ENCODE assay signal across 9 cellular contexts in the genomic region with DNA sequence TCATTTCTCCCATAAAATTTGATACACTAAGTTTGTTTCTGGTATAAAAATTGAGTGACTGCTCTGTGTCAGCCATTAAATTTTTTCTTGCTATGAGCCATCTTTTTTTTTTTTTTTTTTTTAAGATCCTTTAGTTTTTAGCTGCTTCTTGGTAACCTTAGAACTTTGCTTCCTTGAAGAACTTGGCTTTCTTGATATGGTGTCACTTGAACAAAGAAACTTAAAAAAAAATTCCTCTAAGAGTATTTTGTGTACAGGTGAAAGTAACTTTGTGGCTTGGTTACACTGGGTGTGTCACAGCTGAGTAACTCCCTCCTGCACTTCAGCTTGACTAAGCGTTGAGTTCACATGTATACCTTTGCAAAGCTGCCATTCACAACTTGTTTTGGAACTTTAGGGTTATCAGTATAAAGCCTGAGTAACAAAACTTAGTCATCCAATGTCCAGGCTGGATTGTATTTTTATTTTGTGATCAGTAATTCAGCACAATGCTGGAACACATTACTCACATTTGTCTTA. TPM values are rescaled to one million over a fixed set of nuclear protein-coding genes. Genes with fewer than 3 reads are reported as not detected.
A peak's percentile ranks its signal among the peaks of the same experiment; 100 is the strongest.
DNase-seq lines count a peak whose midpoint lies in the region; ATAC-seq and TF ChIP-seq lines count a peak whose summit lies in the region.
"Had no signal": no experiment of that assay in that cellular context is flagged by ENCODE, and none has a peak within 500 bp of the region (broad histone marks: within the 10 kb centered on the region; RNA-seq: fewer than 3 reads in every experiment).

No MANE protein-coding gene starts in this region.

- no peaks in the 10 kb centered on the region for H3K27me3 Mint-ChIP-seq in activated T-helper 1 cell treated with anti-CD3 and anti-CD28 coated beads, Interleukin-12 subunit alpha, Interleukin-12 subunit beta, Interleukin-2, Interleukin-4 antibody, amounts not matched to agents 30 ng/mL and 10 ng/mL and 1 ng/mL, durations not matched to agents 14 hours and 24 hours and 36 hours (ENCODE audit: insufficient read depth)
- no peaks in the 10 kb centered on the region for H3K27me3 Mint-ChIP-seq in stimulated activated naive CD8-positive, alpha-beta T cell treated with anti-CD3 and anti-CD28 coated beads, Interleukin-15, amount 100 ng/mL, for 72 hours

- peaks cover 38% of the 10 kb centered on the region for H3K36me3 Mint-ChIP-seq in activated T-helper 1 cell treated with anti-CD3 and anti-CD28 coated beads, Interleukin-12 subunit alpha, Interleukin-12 subunit beta, Interleukin-2, Interleukin-4 antibody, amounts not matched to agents 30 ng/mL and 10 ng/mL and 1 ng/mL, durations not matched to agents 14 hours and 24 hours and 36 hours (ENCODE audit: low read depth)

- H3K4me1 Mint-ChIP-seq in activated T-helper 1 cell treated with anti-CD3 and anti-CD28 coated beads, Interleukin-12 subunit alpha, Interleukin-12 subunit beta, Interleukin-2, Interleukin-4 antibody, amounts not matched to agents 30 ng/mL and 10 ng/mL and 1 ng/mL, durations not matched to agents 14 hours and 24 hours and 36 hours (ENCODE audit: low read depth), result peaks cover 84% of the 10 kb centered on the region
- peaks cover 64% of the 10 kb centered on the region for H3K4me1 Mint-ChIP-seq in stimulated activated naive CD8-positive, alpha-beta T cell treated with anti-CD3 and anti-CD28 coated beads, Interleukin-15, amount 100 ng/mL, for 72 hours

- in situ Hi-C loops in G401 (cut with HindIII; ENCODE audit: low sequenced_read_pairs), result no loop called here

- H3K27ac ChIP-seq in AG04450 (ENCODE audit: low read depth, low read length) (peak overlapping the region; percentile 34), iPS-20b (ENCODE audit: low read length) (no peak overlapping the region)

- H3K27me3 ChIP-seq in AG04450 (ENCODE audit: control insufficient read depth, insufficient read depth, low read length) (no peaks in the 10 kb centered on the region), iPS-20b (ENCODE audit: insufficient read depth, low read length) (no peaks in the 10 kb centered on the region)

- peak overlapping the region; percentile 100 for H3K27ac Mint-ChIP-seq in activated T-helper 1 cell treated with anti-CD3 and anti-CD28 coated beads, Interleukin-12 subunit alpha, Interleukin-12 subunit beta, Interleukin-2, Interleukin-4 antibody, amounts not matched to agents 30 ng/mL and 10 ng/mL and 1 ng/mL, durations not matched to agents 14 hours and 24 hours and 36 hours
- peak overlapping the region; percentile 95 to 100 for H3K27ac Mint-ChIP-seq in stimulated activated naive CD8-positive, alpha-beta T cell treated with anti-CD3 and anti-CD28 coated beads, Interleukin-15, amount 100 ng/mL, for 72 hours

- intact Hi-C loops in activated T-helper 1 cell treated with anti-CD3 and anti-CD28 coated beads, Interleukin-12 subunit alpha, Interleukin-12 subunit beta, Interleukin-2, Interleukin-4 antibody, amounts not matched to agents 30 ng/mL and 10 ng/mL and 1 ng/mL, durations not matched to agents 14 hours and 24 hours and 36 hours (cut with micrococcal nuclease), result loop anchor here (1.0 to 10.0 kb wide), 2 partner anchors 8 to 1052 kb away; partner anchors contain the start of gene SLCO3A1

- H3K4me1 ChIP-seq in iPS-20b (ENCODE audit: insufficient read depth, low read length), result peaks cover 21% of the 10 kb centered on the region; the same call in 1 of the 2 replicates

- no peak overlapping the region; the same call in 1 of the 2 replicates for H3K4me3 ChIP-seq in AG04450 (ENCODE audit: low read depth, low read length)
- H3K4me3 ChIP-seq in iPS-20b (ENCODE audit: low read length), result no peak overlapping the region

- peak overlapping the region; percentile 21; the same call in 1 of the 2 replicates for H3K9ac ChIP-seq in iPS-20b (ENCODE audit: low read depth, low read length)

- H3K9me3 ChIP-seq in AG04450 (ENCODE audit: control insufficient read depth, insufficient read depth, low read length), result no peaks in the 10 kb centered on the region
- H3K9me3 ChIP-seq in iPS-20b (ENCODE audit: insufficient read depth, low read depth, low read length), result no peaks in the 10 kb centered on the region
- H3K9me3 ChIP-seq: HAP-1 had no signal

- POLR2A ChIA-PET in AG04450 (lab: Yijun Ruan, JAX), result interaction anchor here (0.6 to 4.5 kb wide), 2 partner anchors 15 to 24 kb away, joined by 4 to 44 read pairs; no protein-coding TSS in a partner anchor

- no peak for DNase-seq in AG04450 (ENCODE audit: low read depth, low spot score)
- peak; percentile 57 for DNase-seq in activated T-helper 1 cell treated with anti-CD3 and anti-CD28 coated beads, Interleukin-12 subunit alpha, Interleukin-12 subunit beta, Interleukin-2, Interleukin-4 antibody, amounts not matched to agents 30 ng/mL and 10 ng/mL and 1 ng/mL, durations not matched to agents 14 hours and 24 hours and 36 hours (ENCODE audit: low spot score)
- DNase-seq in stimulated activated naive CD8-positive, alpha-beta T cell treated with anti-CD3 and anti-CD28 coated beads, Interleukin-15, amount 100 ng/mL, for 72 hours, result peak in 1 of 2 donors; percentile 58
- no peak for DNase-seq in T-helper 9 cell
- DNase-seq in G401 (ENCODE audit: low spot score), result no peak

- no peaks in the 10 kb centered on the region for H3K9me3 Mint-ChIP-seq in activated T-helper 1 cell treated with anti-CD3 and anti-CD28 coated beads, Interleukin-12 subunit alpha, Interleukin-12 subunit beta, Interleukin-2, Interleukin-4 antibody, amounts not matched to agents 30 ng/mL and 10 ng/mL and 1 ng/mL, durations not matched to agents 14 hours and 24 hours and 36 hours
- H3K9me3 Mint-ChIP-seq in stimulated activated naive CD8-positive, alpha-beta T cell treated with anti-CD3 and anti-CD28 coated beads, Interleukin-15, amount 100 ng/mL, for 72 hours, result peaks cover 0 to 4% of the 10 kb centered on the region in 2 donors

- ATAC-seq in GM19035 (IDR thresholded peaks at IDR 0.05; ENCODE audit: unreplicated experiment) (peak; percentile 27), HG03571 (IDR thresholded peaks at IDR 0.05; ENCODE audit: unreplicated experiment) (peak; percentile 30)
- ATAC-seq in stimulated activated naive CD8-positive, alpha-beta T cell treated with anti-CD3 and anti-CD28 coated beads, Interleukin-15, amount 100 ng/mL, for 72 hours, result peak; percentile 63

- H3K4me3 Mint-ChIP-seq in activated T-helper 1 cell treated with anti-CD3 and anti-CD28 coated beads, Interleukin-12 subunit alpha, Interleukin-12 subunit beta, Interleukin-2, Interleukin-4 antibody, amounts not matched to agents 30 ng/mL and 10 ng/mL and 1 ng/mL, durations not matched to agents 14 hours and 24 hours and 36 hours, result peak overlapping the region; percentile 93
- H3K4me3 Mint-ChIP-seq in stimulated activated naive CD8-positive, alpha-beta T cell treated with anti-CD3 and anti-CD28 coated beads, Interleukin-15, amount 100 ng/mL, for 72 hours, result peak overlapping the region; percentile 94 to 97

- H3K36me3 ChIP-seq in iPS-20b (ENCODE audit: insufficient read depth, low read depth, low read length), result peaks cover 34% of the 10 kb centered on the region

- no peak for TF ChIP-seq CTCF in AG04450 (IDR thresholded peaks at IDR 0.05; ENCODE audit: low read depth, low read length)

- CTCF ChIA-PET in AG04450 (lab: Charles Lee), result interaction anchor here (1.3 to 5.8 kb wide), 4 partner anchors 9 to 109 kb away, joined by 4 to 54 read pairs (median 6); no protein-coding TSS in a partner anchor

RNA-seq across cellular contexts. Expression of gene CHD2, which starts 6.5 kb away (rescaled TPM):
- polyA plus RNA-seq in AG04450 (2011; rRNA removed), result 62.6 and 74.8 TPM in 2 replicates
- 163 and 178 TPM in 2 replicates for polyA minus RNA-seq in AG04450 (2011; rRNA and poly(A)+ RNA removed)
- 102 and 104 TPM in 2 replicates for total RNA-seq in activated T-helper 1 cell treated with anti-CD3 and anti-CD28 coated beads, Interleukin-12 subunit alpha, Interleukin-12 subunit beta, Interleukin-2, Interleukin-4 antibody, amounts not matched to agents 30 ng/mL and 10 ng/mL and 1 ng/mL, durations not matched to agents 14 hours and 24 hours and 36 hours
- total RNA-seq in G401 (2014; rRNA removed; shearing (Covaris generic)), result 28.2 and 38.9 TPM in 2 replicates
